ENCODE assay signal across 8 cellular contexts in genomic region chr19:45676851-45677263, GRCh38. TPM values are rescaled to one million over a fixed set of nuclear protein-coding genes. Genes with fewer than 3 reads are reported as not detected.
DNase-seq lines count a peak whose midpoint lies in the region; ATAC-seq and TF ChIP-seq lines count a peak whose summit lies in the region.

No MANE protein-coding gene starts in this region.

- intact Hi-C loops in mammary epithelial cell (cut with micrococcal nuclease) = no loop called here

- H2AFZ ChIP-seq in mammary epithelial cell (ENCODE audit: low read depth, low read length) = peak overlapping the region; percentile 91

- H4K20me1 ChIP-seq in mammary epithelial cell (ENCODE audit: insufficient read depth, low read length) = no peaks in the 10 kb centered on the region

- H3K9ac ChIP-seq in SK-N-MC (ENCODE audit: insufficient read length) (no peak overlapping the region), mammary epithelial cell (ENCODE audit: insufficient read depth, low read length) (no peak overlapping the region), mucosa of rectum (ENCODE audit: low read depth in 1 of 2, low read length in 2 of 2) (peak overlapping the region; percentile 52 to 68)

- TF ChIP-seq CTCF in GM12875 (IDR thresholded peaks at IDR 0.05; ENCODE audit: borderline replicate concordance, insufficient read depth, low read depth, low read length) (no peak), mammary epithelial cell (conservative IDR thresholded peaks at IDR 0.05 in 1 of 2, IDR thresholded peaks at IDR 0.05 in 1 of 2; ENCODE audit: extremely low read depth in 1 of 2, insufficient read depth in 1 of 2, low read depth in 1 of 2, low read length in 2 of 2) (no peak)

- peak overlapping the region; percentile 47 for H3K4me3 ChIP-seq in GM12875 (ENCODE audit: low read depth, low read length)
- H3K4me3 ChIP-seq in SK-N-MC = peak overlapping the region; percentile 71; the same call in 1 of the 2 replicates
- H3K4me3 ChIP-seq in mammary epithelial cell (replicated peaks in 1 of 3; ENCODE audit: insufficient read depth in 1 of 3, low read depth in 2 of 3, low read length in 3 of 3) = peak overlapping the region in 2 of 3 experiments; percentile 13 to 32
- peak overlapping the region; percentile 59 to 61 for H3K4me3 ChIP-seq in mucosa of rectum (ENCODE audit: low read length in 2 of 2)
- H3K4me3 ChIP-seq in urinary bladder (ENCODE audit: low read depth, low read length) = peak overlapping the region; percentile 35

- WGBS in mammary epithelial cell (ENCODE audit: low coverage, missing lambda C conversion rate) = 10% methylated on average over 12 of the region's 28 CpGs
- 5% methylated on average over 28 of the region's 28 CpGs for WGBS in urinary bladder

- H3K4me2 ChIP-seq in mammary epithelial cell (ENCODE audit: insufficient read depth, low read depth, low read length) = peak overlapping the region; percentile 90

- H3K36me3 ChIP-seq in SK-N-MC (ENCODE audit: insufficient read depth, low read length) (no peaks in the 10 kb centered on the region), mammary epithelial cell (ENCODE audit: insufficient read depth, low read length) (no peaks in the 10 kb centered on the region), mucosa of rectum (ENCODE audit: control insufficient read depth in 2 of 2, insufficient read depth in 2 of 2, low read length in 2 of 2) (no peaks in the 10 kb centered on the region), urinary bladder (ENCODE audit: insufficient read depth) (no peaks in the 10 kb centered on the region)

- CTCF ChIA-PET in mammary epithelial cell (lab: Charles Lee; ENCODE audit: low non-redundant PET) = no interaction called here

- dilution Hi-C loops in mammary epithelial cell (cut with HindIII; ENCODE audit: low sequenced_read_pairs) = no loop called here

- H3K4me1 ChIP-seq in mammary epithelial cell (ENCODE audit: insufficient read depth, low read length) (peaks cover 17% of the 10 kb centered on the region), mucosa of rectum (ENCODE audit: control insufficient read depth in 2 of 2, insufficient read depth in 2 of 2, low read length in 2 of 2) (peaks cover 13 to 14% of the 10 kb centered on the region in 2 donors), urinary bladder (ENCODE audit: insufficient read depth) (no peaks in the 10 kb centered on the region)

- H3K27ac ChIP-seq in SK-N-MC = no peak overlapping the region
- H3K27ac ChIP-seq in mammary epithelial cell (ENCODE audit: insufficient read depth, low read depth, low read length) = no peak overlapping the region
- H3K27ac ChIP-seq in mucosa of rectum (ENCODE audit: low read depth in 2 of 2, low read length in 2 of 2) = no peak overlapping the region
- H3K27ac ChIP-seq in urinary bladder (ENCODE audit: low read depth) = no peak overlapping the region

- H3K27me3 ChIP-seq in mammary epithelial cell (ENCODE audit: insufficient read depth, low read length) (no peaks in the 10 kb centered on the region), mucosa of rectum (ENCODE audit: control insufficient read depth in 2 of 2, insufficient read depth in 2 of 2, low read length in 2 of 2) (peaks cover 0 to 8% of the 10 kb centered on the region in 2 donors)

- in situ Hi-C loops in mammary epithelial cell (cut with MboI; ENCODE audit: low sequenced_read_pairs in 2 of 2) = no loop called here

- no peak for ATAC-seq in HG03571 (IDR thresholded peaks at IDR 0.05; ENCODE audit: unreplicated experiment)

- no peaks in the 10 kb centered on the region for H3K79me2 ChIP-seq in mammary epithelial cell (ENCODE audit: insufficient read depth, low read length)

- DNase-seq in SK-N-MC (ENCODE audit: low read depth, low spot score) (no peak), mammary epithelial cell (no peak), NCI-H2081 (lab: John Stamatoyannopoulos, UW) (no peak), OCI-M2 (lab: John Stamatoyannopoulos, UW; ENCODE audit: unreplicated experiment) (no peak)

- no peaks in the 10 kb centered on the region for H3K9me3 ChIP-seq in SK-N-MC (ENCODE audit: low read depth, low read length)
- no peaks in the 10 kb centered on the region for H3K9me3 ChIP-seq in mammary epithelial cell (replicated peaks; ENCODE audit: insufficient read depth, low read length)
- H3K9me3 ChIP-seq in mucosa of rectum (ENCODE audit: control insufficient read depth in 2 of 2, low read length in 2 of 2) = no peaks in the 10 kb centered on the region

- no TSS peak for BruUV-seq in mammary epithelial cell (replicated peaks; lab: Mats Ljungman, UMichigan)

RNA-seq across cellular contexts. Expression of gene GIPR, which starts 8.8 kb away (rescaled TPM):
- total RNA-seq in mammary epithelial cell = 1 to 10 TPM; 1.3 to 1.4 TPM
- 0.60 TPM for polyA plus RNA-seq in mammary epithelial cell
- polyA minus RNA-seq in mammary epithelial cell = 9.4 TPM
- total RNA-seq in urinary bladder = 0.26 TPM
- polyA plus RNA-seq in urinary bladder = 0.70 TPM

RNA-seq across cellular contexts. Expression of gene SNRPD2, which starts 14.9 kb away (rescaled TPM):
- total RNA-seq in mammary epithelial cell (100 to 1,000 TPM; 136 to 412 TPM), urinary bladder (177 TPM)
- polyA plus RNA-seq in mammary epithelial cell (618 TPM), urinary bladder (340 TPM)
- polyA minus RNA-seq in mammary epithelial cell = 223 TPM

RNA-seq across cellular contexts. Expression of gene QPCTL, which starts 15.6 kb away (rescaled TPM):
- total RNA-seq in mammary epithelial cell (10 to 100 TPM; 22.5 to 22.6 TPM), urinary bladder (2.4 TPM)
- polyA plus RNA-seq in mammary epithelial cell (12.1 TPM), urinary bladder (7.0 TPM)
- 25.5 TPM for polyA minus RNA-seq in mammary epithelial cell

RNA-seq across cellular contexts. Expression of gene EML2, which starts 37.7 kb away (rescaled TPM):
- total RNA-seq in mammary epithelial cell (10 to 100 TPM; 55.8 to 98.2 TPM), urinary bladder (16.9 TPM)
- polyA plus RNA-seq in mammary epithelial cell (35.4 TPM), urinary bladder (41.2 TPM)
- polyA minus RNA-seq in mammary epithelial cell = 63.1 TPM

RNA-seq across cellular contexts. Expression of gene FBXO46, which starts 53.8 kb away (rescaled TPM):
- total RNA-seq in mammary epithelial cell (10 to 100 TPM in 1 of 2 donors, 1 to 10 TPM in 1; 9.5 to 19.5 TPM), urinary bladder (4.3 TPM)
- polyA plus RNA-seq in mammary epithelial cell (3.6 TPM), urinary bladder (11.0 TPM)
- 3.5 TPM for polyA minus RNA-seq in mammary epithelial cell

Comparison
In these comparisons a context has a peak if more than half of its experiments do, and no peak if none do; other contexts are left out.
1. H3K9ac ChIP-seq: peak in mucosa of rectum (2 of 2); none in SK-N-MC (single experiment) and mammary epithelial cell (single experiment).
2. Peak in every context shown above with its lines, with median percentiles within 50 percentile points of each other: H3K4me3 ChIP-seq.